ENCODE assay signal across 11 cellular contexts in the genomic region with DNA sequence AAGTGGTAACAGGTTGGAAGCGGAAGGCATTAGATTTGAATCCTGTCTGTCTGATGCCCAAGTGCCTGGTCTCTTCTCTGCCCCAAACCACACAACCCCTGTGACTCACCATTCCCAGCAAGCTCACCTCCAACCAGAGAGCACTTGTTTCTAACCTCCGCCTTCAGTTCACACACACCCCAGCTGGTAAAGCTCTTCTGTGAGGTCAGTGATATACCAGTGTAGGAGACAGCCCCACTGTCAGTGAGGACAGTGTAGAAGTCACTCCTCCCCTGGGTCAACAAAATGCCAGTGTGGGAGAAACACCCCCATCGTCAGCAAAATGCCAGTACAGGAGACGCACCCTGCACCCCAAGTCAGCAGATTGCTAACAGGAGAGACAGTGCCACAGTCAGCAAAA. TPM values are rescaled to one million over a fixed set of nuclear protein-coding genes. Genes with fewer than 3 reads are reported as not detected.
DNase-seq lines count a peak whose midpoint lies in the region; ATAC-seq and TF ChIP-seq lines count a peak whose summit lies in the region.
"Had no signal": no experiment of that assay in that cellular context is flagged by ENCODE, and none has a peak within 500 bp of the region (broad histone marks: within the 10 kb centered on the region; RNA-seq: fewer than 3 reads in every experiment).

No MANE protein-coding gene starts in this region.

- TF ChIP-seq CTCF in KMS-11 (conservative IDR thresholded peaks at IDR 0.05; ENCODE audit: low read depth, low read length) (no peak), nephron progenitor cell (IDR thresholded peaks at IDR 0.05) (no peak), omental fat pad (IDR thresholded peaks at IDR 0.05) (no peak)

- peak overlapping the region; percentile 99 for H3K4me2 ChIP-seq in KMS-11

- H4K20me1 ChIP-seq in KMS-11 (ENCODE audit: insufficient read depth), result no peaks in the 10 kb centered on the region

- peaks cover 24% of the 10 kb centered on the region for H3K4me1 Mint-ChIP-seq in activated naive CD8-positive, alpha-beta T cell treated with anti-CD3 and anti-CD28 coated beads, Interleukin-2, amount 50 U/mL, for 24 hours
- H3K4me1 Mint-ChIP-seq in nephron progenitor cell, result peaks cover 44% of the 10 kb centered on the region

- no peak overlapping the region for H3K4me3 ChIP-seq in KMS-11 (IDR thresholded peaks at IDR 0.05; ENCODE audit: insufficient read depth, low read depth, low read length)
- H3K4me3 ChIP-seq: colonic mucosa had no signal

- no peaks in the 10 kb centered on the region for H3K36me3 ChIP-seq in KMS-11 (ENCODE audit: insufficient read depth)
- H3K36me3 ChIP-seq: colonic mucosa, WERI-Rb-1 had no signal

- no peaks in the 10 kb centered on the region for H3K27me3 Mint-ChIP-seq in activated naive CD8-positive, alpha-beta T cell treated with anti-CD3 and anti-CD28 coated beads, Interleukin-2, amount 50 U/mL, for 24 hours
- H3K27me3 Mint-ChIP-seq in nephron progenitor cell (ENCODE audit: low read depth, poor library complexity), result peaks cover 4% of the 10 kb centered on the region

- H3K9me3 Mint-ChIP-seq in activated naive CD8-positive, alpha-beta T cell treated with anti-CD3 and anti-CD28 coated beads, Interleukin-2, amount 50 U/mL, for 24 hours, result no peaks in the 10 kb centered on the region
- peaks cover 4% of the 10 kb centered on the region for H3K9me3 Mint-ChIP-seq in nephron progenitor cell

- H3K36me3 Mint-ChIP-seq in activated naive CD8-positive, alpha-beta T cell treated with anti-CD3 and anti-CD28 coated beads, Interleukin-2, amount 50 U/mL, for 24 hours (ENCODE audit: low read depth), result no peaks in the 10 kb centered on the region
- H3K36me3 Mint-ChIP-seq in nephron progenitor cell (ENCODE audit: low read depth), result no peaks in the 10 kb centered on the region

- no peaks in the 10 kb centered on the region for H3K27me3 ChIP-seq in KMS-11 (ENCODE audit: insufficient read depth, low read depth)
- H3K27me3 ChIP-seq: colonic mucosa had no signal

- peaks cover 56% of the 10 kb centered on the region for H3K4me1 ChIP-seq in KMS-11 (ENCODE audit: low read depth, poor library complexity, severe bottlenecking)
- H3K4me1 ChIP-seq: colonic mucosa had no signal

- peak overlapping the region; percentile 78 for H3K27ac ChIP-seq in KMS-11
- H3K27ac ChIP-seq: colonic mucosa, WERI-Rb-1 had no signal

- peaks cover 25% of the 10 kb centered on the region; the same call in 1 of the 2 replicates for H3K79me2 ChIP-seq in KMS-11 (ENCODE audit: insufficient read depth, low read depth)

- H3K4me3 Mint-ChIP-seq in activated naive CD8-positive, alpha-beta T cell treated with anti-CD3 and anti-CD28 coated beads, Interleukin-2, amount 50 U/mL, for 24 hours, result no peak overlapping the region
- no peak overlapping the region for H3K4me3 Mint-ChIP-seq in nephron progenitor cell

- DNase-seq in ELR (ENCODE audit: low read depth), result peak; percentile 50
- DNase-seq in activated naive CD8-positive, alpha-beta T cell treated with anti-CD3 and anti-CD28 coated beads, Interleukin-2, amount 50 U/mL, for 24 hours, result peak; percentile 42
- DNase-seq in nephron progenitor cell, result no peak
- no peak for DNase-seq in GDM1 (lab: John Stamatoyannopoulos, UW)
- DNase-seq in omental fat pad (ENCODE audit: low spot score), result no peak
- DNase-seq: colonic mucosa, kidney, WERI-Rb-1 had no signal

- peak overlapping the region; percentile 25 for H3K27ac Mint-ChIP-seq in activated naive CD8-positive, alpha-beta T cell treated with anti-CD3 and anti-CD28 coated beads, Interleukin-2, amount 50 U/mL, for 24 hours
- H3K27ac Mint-ChIP-seq in nephron progenitor cell, result peak overlapping the region; percentile 17

- peak overlapping the region; percentile 39; the same call in 1 of the 2 replicates for H3K9ac ChIP-seq in KMS-11

- H2AFZ ChIP-seq in KMS-11 (ENCODE audit: low read depth), result no peak overlapping the region

- peak; percentile 84 for ATAC-seq in activated naive CD8-positive, alpha-beta T cell treated with anti-CD3 and anti-CD28 coated beads, Interleukin-2, amount 50 U/mL, for 24 hours
- ATAC-seq in HG02973 (IDR thresholded peaks at IDR 0.05; ENCODE audit: unreplicated experiment) (no peak), HG03175 (IDR thresholded peaks at IDR 0.05; ENCODE audit: unreplicated experiment) (no peak), omental fat pad (ENCODE audit: low FRiP score) (no peak)

RNA-seq across cellular contexts. Expression of gene RIMS3, which starts 2.6 kb away (rescaled TPM):
- total RNA-seq in omental fat pad, result 1 to 10 TPM in 3 of 4 donors, under 1 TPM in 1; 0.79 to 2.2 (median 1.7) TPM

RNA-seq across cellular contexts. Expression of gene NFYC, which starts 28.6 kb away (rescaled TPM):
- total RNA-seq in omental fat pad, result 10 to 100 TPM; 29.8 to 44.6 (median 32.4) TPM

Comparison
In these comparisons a context has a peak if more than half of its experiments do, and no peak if none do; other contexts are left out.
1. DNase-seq: peak in ELR (single experiment) and activated naive CD8-positive, alpha-beta T cell treated with anti-CD3 and anti-CD28 coated beads, Interleukin-2, amount 50 U/mL, for 24 hours (single experiment); none in nephron progenitor cell (single experiment), GDM1 (single experiment) and omental fat pad (single experiment).